6 cellular contexts compared by ENCODE assay signal in the genomic region with DNA sequence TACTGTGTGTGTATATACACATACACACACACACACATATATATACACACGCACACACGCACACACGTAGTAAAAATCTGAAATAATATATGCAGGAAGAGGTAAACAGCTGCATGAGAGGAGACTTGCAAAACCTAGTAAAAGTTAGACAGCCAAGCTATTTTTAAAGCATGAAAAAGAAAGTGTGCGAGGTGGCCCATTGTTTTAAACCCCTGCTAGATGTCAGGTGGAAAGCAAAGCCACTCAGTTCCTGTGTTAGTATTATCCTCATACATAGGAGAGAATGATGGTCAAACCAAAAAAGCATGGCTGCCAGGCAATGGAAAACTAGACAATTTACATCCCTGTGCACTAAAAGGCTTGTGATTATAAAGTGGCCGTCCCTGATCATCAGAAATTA.
"Had no signal": no experiment of that assay in that cellular context is flagged by ENCODE, and none has a peak within 500 bp of the region (broad histone marks: within the 10 kb centered on the region; RNA-seq: fewer than 3 reads in every experiment).

No MANE protein-coding gene starts in this region.

- H3K9me3 ChIP-seq: HAP-1 had no signal

- ATAC-seq: HCT116 had no signal

- H3K4me3 Mint-ChIP-seq: IgD-negative memory B cell had no signal

- H2AFZ ChIP-seq: GM23248 had no signal

- H3K27ac ChIP-seq: GM23248 had no signal

- H3K36me3 ChIP-seq: HAP-1 had no signal

- H3K4me1 ChIP-seq: HAP-1 had no signal

- H3K4me3 ChIP-seq: GM23248, HAP-1 had no signal

- H3K9ac ChIP-seq: GM23248 had no signal

- H3K36me3 Mint-ChIP-seq: IgD-negative memory B cell had no signal

- H3K27ac Mint-ChIP-seq: IgD-negative memory B cell had no signal

- H3K27me3 Mint-ChIP-seq: IgD-negative memory B cell had no signal

- DNase-seq: GM23248, H7, KBM-7 had no signal
